Comparison of ENCODE assay signal across 1 cellular context in genomic region chr13:99176309-99177276, GRCh38.
TF ChIP-seq lines count a peak whose summit lies in the region.

No MANE protein-coding gene starts in this region.

TF ChIP-seq in HepG2, 621 proteins besides CTCF, POLR2A, EP300 and RAD21 (continued from another document):
- TF ChIP-seq MAFF (IDR thresholded peaks at IDR 0.05; ENCODE audit: low read depth, low read length): no peak
- no peak for TF ChIP-seq KAT7 (CRISPR knock-in tag; IDR thresholded peaks at IDR 0.05; ENCODE audit: borderline replicate concordance)
- no peak for TF ChIP-seq HIVEP1 (CRISPR knock-in tag; IDR thresholded peaks at IDR 0.05)
- TF ChIP-seq PCBP1 (IDR thresholded peaks at IDR 0.05; ENCODE audit: borderline replicate concordance, low read depth, low read length): no peak
- no peak for TF ChIP-seq ZFP36L2 (CRISPR knock-in tag; IDR thresholded peaks at IDR 0.05)
- no peak for TF ChIP-seq CAMTA2 (CRISPR knock-in tag; IDR thresholded peaks at IDR 0.05; ENCODE audit: borderline replicate concordance)
- no peak for TF ChIP-seq NFE2L2 (IDR thresholded peaks at IDR 0.05; ENCODE audit: low read length)
- TF ChIP-seq SALL1 (CRISPR knock-in tag; IDR thresholded peaks at IDR 0.05): peak; percentile 21; the same call in 1 of the 2 replicates
- no peak for TF ChIP-seq ZMYM3 (CRISPR knock-in tag; IDR thresholded peaks at IDR 0.05)
- TF ChIP-seq PRPF4 (IDR thresholded peaks at IDR 0.05; ENCODE audit: low read depth, low read length, poor library complexity, severe bottlenecking): no peak
- no peak for TF ChIP-seq ZNF282 (IDR thresholded peaks at IDR 0.05; ENCODE audit: partially characterized antibody)
- TF ChIP-seq, protein P1, sequence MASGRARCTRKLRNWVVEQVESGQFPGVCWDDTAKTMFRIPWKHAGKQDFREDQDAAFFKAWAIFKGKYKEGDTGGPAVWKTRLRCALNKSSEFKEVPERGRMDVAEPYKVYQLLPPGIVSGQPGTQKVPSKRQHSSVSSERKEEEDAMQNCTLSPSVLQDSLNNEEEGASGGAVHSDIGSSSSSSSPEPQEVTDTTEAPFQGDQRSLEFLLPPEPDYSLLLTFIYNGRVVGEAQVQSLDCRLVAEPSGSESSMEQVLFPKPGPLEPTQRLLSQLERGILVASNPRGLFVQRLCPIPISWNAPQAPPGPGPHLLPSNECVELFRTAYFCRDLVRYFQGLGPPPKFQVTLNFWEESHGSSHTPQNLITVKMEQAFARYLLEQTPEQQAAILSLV (CRISPR knock-in tag; IDR thresholded peaks at IDR 0.05; ENCODE audit: borderline replicate concordance): no peak
- no peak for TF ChIP-seq ZNF10 (CRISPR knock-in tag; IDR thresholded peaks at IDR 0.05; ENCODE audit: borderline replicate concordance, low read depth)
- TF ChIP-seq, protein P2, sequence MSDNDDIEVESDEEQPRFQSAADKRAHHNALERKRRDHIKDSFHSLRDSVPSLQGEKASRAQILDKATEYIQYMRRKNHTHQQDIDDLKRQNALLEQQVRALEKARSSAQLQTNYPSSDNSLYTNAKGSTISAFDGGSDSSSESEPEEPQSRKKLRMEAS (IDR thresholded peaks at IDR 0.05): no peak
- peak; percentile 95 for TF ChIP-seq STAG1 (CRISPR knock-in tag; IDR thresholded peaks at IDR 0.05)
- TF ChIP-seq ZNF792 (CRISPR knock-in tag; IDR thresholded peaks at IDR 0.05): no peak
- TF ChIP-seq PLSCR1 (CRISPR knock-in tag; IDR thresholded peaks at IDR 0.05; ENCODE audit: borderline replicate concordance): no peak
- TF ChIP-seq BHLHE40 (IDR thresholded peaks at IDR 0.05; ENCODE audit: low read length): peak; percentile 55
- no peak for TF ChIP-seq TRIM22 (IDR thresholded peaks at IDR 0.05)
- TF ChIP-seq ATF7 (IDR thresholded peaks at IDR 0.05): no peak
- TF ChIP-seq ATF7 (CRISPR knock-in tag; IDR thresholded peaks at IDR 0.05): no peak
- TF ChIP-seq HDAC1 (CRISPR knock-in tag; IDR thresholded peaks at IDR 0.05): no peak
- no peak for TF ChIP-seq ZNF619 (CRISPR knock-in tag; IDR thresholded peaks at IDR 0.05)
- peak; percentile 45; the same call in 1 of the 2 replicates for TF ChIP-seq KDM2A (CRISPR knock-in tag; IDR thresholded peaks at IDR 0.05; ENCODE audit: borderline replicate concordance, low read depth)
- TF ChIP-seq TSC22D2 (CRISPR knock-in tag; IDR thresholded peaks at IDR 0.05; ENCODE audit: borderline replicate concordance): no peak
- TF ChIP-seq ZNF607 (CRISPR knock-in tag; IDR thresholded peaks at IDR 0.05; ENCODE audit: borderline replicate concordance): no peak
- TF ChIP-seq TIGD3 (CRISPR knock-in tag; IDR thresholded peaks at IDR 0.05; ENCODE audit: borderline replicate concordance): no peak
- no peak for TF ChIP-seq NCOA5 (CRISPR knock-in tag; IDR thresholded peaks at IDR 0.05)
- TF ChIP-seq ZNF329 (CRISPR knock-in tag; IDR thresholded peaks at IDR 0.05; ENCODE audit: low read depth): no peak
- TF ChIP-seq KLF11 (CRISPR knock-in tag; IDR thresholded peaks at IDR 0.05): no peak
- no peak for TF ChIP-seq HHEX (CRISPR knock-in tag; IDR thresholded peaks at IDR 0.05)
- no peak for TF ChIP-seq ZFP90 (CRISPR knock-in tag; IDR thresholded peaks at IDR 0.05; ENCODE audit: borderline replicate concordance)
- no peak for TF ChIP-seq LCORL (IDR thresholded peaks at IDR 0.05)
- TF ChIP-seq LCORL (CRISPR knock-in tag; IDR thresholded peaks at IDR 0.05): 0 out of 2 replicates have a peak, but pooled peaks have one; percentile 33
- no peak for TF ChIP-seq ZNF572 (CRISPR knock-in tag; IDR thresholded peaks at IDR 0.05)
- TF ChIP-seq SMC3 (IDR thresholded peaks at IDR 0.05; ENCODE audit: low read length): peak; percentile 83
- TF ChIP-seq ZNF17 (CRISPR knock-in tag; IDR thresholded peaks at IDR 0.05): no peak
- TF ChIP-seq, protein P3, sequence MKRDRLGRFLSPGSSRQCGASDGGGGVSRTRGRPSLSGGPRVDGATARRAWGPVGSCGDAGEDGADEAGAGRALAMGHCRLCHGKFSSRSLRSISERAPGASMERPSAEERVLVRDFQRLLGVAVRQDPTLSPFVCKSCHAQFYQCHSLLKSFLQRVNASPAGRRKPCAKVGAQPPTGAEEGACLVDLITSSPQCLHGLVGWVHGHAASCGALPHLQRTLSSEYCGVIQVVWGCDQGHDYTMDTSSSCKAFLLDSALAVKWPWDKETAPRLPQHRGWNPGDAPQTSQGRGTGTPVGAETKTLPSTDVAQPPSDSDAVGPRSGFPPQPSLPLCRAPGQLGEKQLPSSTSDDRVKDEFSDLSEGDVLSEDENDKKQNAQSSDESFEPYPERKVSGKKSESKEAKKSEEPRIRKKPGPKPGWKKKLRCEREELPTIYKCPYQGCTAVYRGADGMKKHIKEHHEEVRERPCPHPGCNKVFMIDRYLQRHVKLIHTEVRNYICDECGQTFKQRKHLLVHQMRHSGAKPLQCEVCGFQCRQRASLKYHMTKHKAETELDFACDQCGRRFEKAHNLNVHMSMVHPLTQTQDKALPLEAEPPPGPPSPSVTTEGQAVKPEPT (CRISPR knock-in tag; IDR thresholded peaks at IDR 0.05; ENCODE audit: low read depth): no peak
- peak; percentile 24 for TF ChIP-seq TEAD3 (CRISPR knock-in tag; optimal IDR thresholded peaks at IDR 0.05; ENCODE audit: borderline replicate concordance)
- TF ChIP-seq, protein P4, sequence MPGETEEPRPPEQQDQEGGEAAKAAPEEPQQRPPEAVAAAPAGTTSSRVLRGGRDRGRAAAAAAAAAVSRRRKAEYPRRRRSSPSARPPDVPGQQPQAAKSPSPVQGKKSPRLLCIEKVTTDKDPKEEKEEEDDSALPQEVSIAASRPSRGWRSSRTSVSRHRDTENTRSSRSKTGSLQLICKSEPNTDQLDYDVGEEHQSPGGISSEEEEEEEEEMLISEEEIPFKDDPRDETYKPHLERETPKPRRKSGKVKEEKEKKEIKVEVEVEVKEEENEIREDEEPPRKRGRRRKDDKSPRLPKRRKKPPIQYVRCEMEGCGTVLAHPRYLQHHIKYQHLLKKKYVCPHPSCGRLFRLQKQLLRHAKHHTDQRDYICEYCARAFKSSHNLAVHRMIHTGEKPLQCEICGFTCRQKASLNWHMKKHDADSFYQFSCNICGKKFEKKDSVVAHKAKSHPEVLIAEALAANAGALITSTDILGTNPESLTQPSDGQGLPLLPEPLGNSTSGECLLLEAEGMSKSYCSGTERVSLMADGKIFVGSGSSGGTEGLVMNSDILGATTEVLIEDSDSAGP (CRISPR knock-in tag; IDR thresholded peaks at IDR 0.05; ENCODE audit: borderline replicate concordance): peak; percentile 37; the same call in 1 of the 2 replicates
- no peak for TF ChIP-seq SMAD3 (CRISPR knock-in tag; IDR thresholded peaks at IDR 0.05)
- TF ChIP-seq ZNF839 (CRISPR knock-in tag; IDR thresholded peaks at IDR 0.05; ENCODE audit: borderline replicate concordance): peak; percentile 58; the same call in 1 of the 2 replicates
- no peak for TF ChIP-seq MLLT10 (CRISPR knock-in tag; IDR thresholded peaks at IDR 0.05)
- no peak for TF ChIP-seq ZNF816 (CRISPR knock-in tag; IDR thresholded peaks at IDR 0.05; ENCODE audit: borderline replicate concordance)
- TF ChIP-seq SKIL (CRISPR knock-in tag; IDR thresholded peaks at IDR 0.05; ENCODE audit: borderline replicate concordance): no peak
- TF ChIP-seq ZNF350 (CRISPR knock-in tag; IDR thresholded peaks at IDR 0.05; ENCODE audit: borderline replicate concordance, low read depth): 0 out of 2 replicates have a peak, but pooled peaks have one; percentile 33
- TF ChIP-seq ZNF205 (CRISPR knock-in tag; IDR thresholded peaks at IDR 0.05): no peak
- no peak for TF ChIP-seq RCOR2 (CRISPR knock-in tag; IDR thresholded peaks at IDR 0.05)
- TF ChIP-seq, protein P5, sequence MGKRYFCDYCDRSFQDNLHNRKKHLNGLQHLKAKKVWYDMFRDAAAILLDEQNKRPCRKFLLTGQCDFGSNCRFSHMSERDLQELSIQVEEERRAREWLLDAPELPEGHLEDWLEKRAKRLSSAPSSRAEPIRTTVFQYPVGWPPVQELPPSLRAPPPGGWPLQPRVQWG (CRISPR knock-in tag; IDR thresholded peaks at IDR 0.05; ENCODE audit: borderline replicate concordance, low read depth): no peak
- TF ChIP-seq NR2F2 (IDR thresholded peaks at IDR 0.05; ENCODE audit: borderline replicate concordance, low read depth): no peak
- TF ChIP-seq ARID3A (IDR thresholded peaks at IDR 0.05; ENCODE audit: low read depth, low read length): 0 out of 2 replicates have a peak, but pooled peaks have one; percentile 14
- no peak for TF ChIP-seq SIN3B (IDR thresholded peaks at IDR 0.05; ENCODE audit: low read length)
- TF ChIP-seq, protein P6, sequence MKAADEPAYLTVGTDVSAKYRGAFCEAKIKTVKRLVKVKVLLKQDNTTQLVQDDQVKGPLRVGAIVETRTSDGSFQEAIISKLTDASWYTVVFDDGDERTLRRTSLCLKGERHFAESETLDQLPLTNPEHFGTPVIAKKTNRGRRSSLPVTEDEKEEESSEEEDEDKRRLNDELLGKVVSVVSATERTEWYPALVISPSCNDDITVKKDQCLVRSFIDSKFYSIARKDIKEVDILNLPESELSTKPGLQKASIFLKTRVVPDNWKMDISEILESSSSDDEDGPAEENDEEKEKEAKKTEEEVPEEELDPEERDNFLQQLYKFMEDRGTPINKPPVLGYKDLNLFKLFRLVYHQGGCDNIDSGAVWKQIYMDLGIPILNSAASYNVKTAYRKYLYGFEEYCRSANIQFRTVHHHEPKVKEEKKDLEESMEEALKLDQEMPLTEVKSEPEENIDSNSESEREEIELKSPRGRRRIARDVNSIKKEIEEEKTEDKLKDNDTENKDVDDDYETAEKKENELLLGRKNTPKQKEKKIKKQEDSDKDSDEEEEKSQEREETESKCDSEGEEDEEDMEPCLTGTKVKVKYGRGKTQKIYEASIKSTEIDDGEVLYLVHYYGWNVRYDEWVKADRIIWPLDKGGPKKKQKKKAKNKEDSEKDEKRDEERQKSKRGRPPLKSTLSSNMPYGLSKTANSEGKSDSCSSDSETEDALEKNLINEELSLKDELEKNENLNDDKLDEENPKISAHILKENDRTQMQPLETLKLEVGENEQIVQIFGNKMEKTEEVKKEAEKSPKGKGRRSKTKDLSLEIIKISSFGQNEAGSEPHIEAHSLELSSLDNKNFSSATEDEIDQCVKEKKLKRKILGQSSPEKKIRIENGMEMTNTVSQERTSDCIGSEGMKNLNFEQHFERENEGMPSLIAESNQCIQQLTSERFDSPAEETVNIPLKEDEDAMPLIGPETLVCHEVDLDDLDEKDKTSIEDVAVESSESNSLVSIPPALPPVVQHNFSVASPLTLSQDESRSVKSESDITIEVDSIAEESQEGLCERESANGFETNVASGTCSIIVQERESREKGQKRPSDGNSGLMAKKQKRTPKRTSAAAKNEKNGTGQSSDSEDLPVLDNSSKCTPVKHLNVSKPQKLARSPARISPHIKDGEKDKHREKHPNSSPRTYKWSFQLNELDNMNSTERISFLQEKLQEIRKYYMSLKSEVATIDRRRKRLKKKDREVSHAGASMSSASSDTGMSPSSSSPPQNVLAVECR (CRISPR knock-in tag; IDR thresholded peaks at IDR 0.05; ENCODE audit: borderline replicate concordance): no peak
- no peak for TF ChIP-seq ZNF878 (CRISPR knock-in tag; IDR thresholded peaks at IDR 0.05)
